Comparison of ENCODE assay signal across 8 cellular contexts in genomic region chr1:116372651-116373444, GRCh38. TPM values are rescaled to one million over a fixed set of nuclear protein-coding genes. Genes with fewer than 3 reads are reported as not detected.
DNase-seq lines count a peak whose midpoint lies in the region; ATAC-seq and TF ChIP-seq lines count a peak whose summit lies in the region.

ATP1A1 (plus strand) TSS chr1:116373244; CDS start chr1:116373512, 268 bp downstream.

- H3K36me3 ChIP-seq in ES-I3 (ENCODE audit: insufficient read depth, low read length) (no peaks in the 10 kb centered on the region), HAP-1 (replicated peaks) (no peaks in the 10 kb centered on the region)

- H3K9me3 Mint-ChIP-seq in natural killer cell treated with Interleukin-12 subunit alpha and Interleukin-12 subunit beta and Interleukin-15 and Interleukin-18, amount 100 ng/mL, for 72 hours, result no peaks in the 10 kb centered on the region

- no peaks in the 10 kb centered on the region for H3K36me3 Mint-ChIP-seq in natural killer cell treated with Interleukin-12 subunit alpha and Interleukin-12 subunit beta and Interleukin-15 and Interleukin-18, amount 100 ng/mL, for 72 hours

- H3K27ac Mint-ChIP-seq in natural killer cell treated with Interleukin-12 subunit alpha and Interleukin-12 subunit beta and Interleukin-15 and Interleukin-18, amount 100 ng/mL, for 72 hours, result peak within 1 kb of the TSS; percentile 71 to 90

- TF ChIP-seq POLR2A in Raji (IDR thresholded peaks at IDR 0.05; ENCODE audit: insufficient read depth, low read depth, low read length), result peak; percentile 95

- peak; percentile 90 to 92 for ATAC-seq in natural killer cell treated with Interleukin-12 subunit alpha and Interleukin-12 subunit beta and Interleukin-15 and Interleukin-18, amount 100 ng/mL, for 72 hours

- H3K9me3 ChIP-seq in ES-I3 (ENCODE audit: control insufficient read depth, insufficient read depth, low read length), result no peaks in the 10 kb centered on the region
- H3K9me3 ChIP-seq in HAP-1, result no peaks in the 10 kb centered on the region

- peak within 1 kb of the TSS; percentile 70 for H3K4me3 Mint-ChIP-seq in natural killer cell treated with Interleukin-12 subunit alpha and Interleukin-12 subunit beta and Interleukin-15 and Interleukin-18, amount 100 ng/mL, for 72 hours

- peak within 1 kb of the TSS; percentile 97 for H3K9ac ChIP-seq in ES-I3 (ENCODE audit: low read depth, low read length)

- no peaks in the 10 kb centered on the region for H3K27me3 ChIP-seq in HAP-1 (ENCODE audit: low read depth)

- H3K4me1 Mint-ChIP-seq in natural killer cell treated with Interleukin-12 subunit alpha and Interleukin-12 subunit beta and Interleukin-15 and Interleukin-18, amount 100 ng/mL, for 72 hours (ENCODE audit: low read depth in 2 of 2), result peaks cover 45 to 46% of the 10 kb centered on the region in 2 donors

- H3K27me3 Mint-ChIP-seq in natural killer cell treated with Interleukin-12 subunit alpha and Interleukin-12 subunit beta and Interleukin-15 and Interleukin-18, amount 100 ng/mL, for 72 hours, result no peaks in the 10 kb centered on the region

- H3K4me1 ChIP-seq in ES-I3 (ENCODE audit: insufficient read depth, low read length), result peaks cover 21% of the 10 kb centered on the region
- H3K4me1 ChIP-seq in HAP-1, result peaks cover 30% of the 10 kb centered on the region

- in situ Hi-C loops in HAP-1 (cut with MboI; ENCODE audit: low sequenced_read_pairs), result no loop called here

- peak within 1 kb of the TSS; percentile 74 for H3K4me3 ChIP-seq in HAP-1

- DNase-seq in HAP-1 (ENCODE audit: low spot score in 2 of 2) (peak; percentile 84 to 97), M059J (ENCODE audit: low read depth) (peak; percentile 89), fibroblast of peridontal ligament (ENCODE audit: extremely low read depth) (peak; percentile 83)
- DNase-seq in activated T-helper 9 cell treated with anti-CD3 and anti-CD28 coated beads, Interleukin-2, amount 50 U/mL, for 16 hours (ENCODE audit: low read depth), result peak; percentile 97
- DNase-seq in natural killer cell treated with Interleukin-12 subunit alpha and Interleukin-12 subunit beta and Interleukin-15 and Interleukin-18, amount 100 ng/mL, for 72 hours (ENCODE audit: low spot score), result peak; percentile 98
- DNase-seq in stimulated activated naive CD4-positive, alpha-beta T cell treated with Interleukin-2 at 50 U/mL for 16 hours (lab: John Stamatoyannopoulos, UW), result peak; percentile 97

RNA-seq across cellular contexts. Expression of gene ATP1A1, which starts in this region (rescaled TPM):
- 94.3 and 134 TPM in 2 replicates for total RNA-seq in M059J (2014; rRNA removed; shearing (Covaris generic))
- total RNA-seq in natural killer cell treated with Interleukin-12 subunit alpha and Interleukin-12 subunit beta and Interleukin-15 and Interleukin-18, amount 100 ng/mL, for 72 hours, result 100 to 1,000 TPM; 208 to 285 TPM

Comparison
In these comparisons a context has a peak if more than half of its experiments do, and no peak if none do; other contexts are left out.
1. Peak in every context shown above with its lines: DNase-seq, ATAC-seq and H3K4me3 ChIP-seq.